1 cellular context compared by ENCODE assay signal in genomic region chr19:3409346-3410064, GRCh38.
TF ChIP-seq lines count a peak whose summit lies in the region.

No MANE protein-coding gene starts in this region.

TF ChIP-seq in HepG2, 621 proteins besides CTCF, POLR2A, EP300 and RAD21 (continued from another document and continues in another):
- TF ChIP-seq GMEB1 (CRISPR knock-in tag; IDR thresholded peaks at IDR 0.05; ENCODE audit: borderline replicate concordance) (0 out of 2 replicates have a peak, but pooled peaks have one; percentile 24), HIC2 (CRISPR knock-in tag; IDR thresholded peaks at IDR 0.05; ENCODE audit: low read depth) (peak; percentile 56), AHR (CRISPR knock-in tag; IDR thresholded peaks at IDR 0.05) (no peak), ARNT2 (CRISPR knock-in tag; IDR thresholded peaks at IDR 0.05; ENCODE audit: low read depth) (peak; percentile 32; the same call in 1 of the 2 replicates), TFAP4 (IDR thresholded peaks at IDR 0.05; ENCODE audit: borderline replicate concordance, low read depth) (peak; percentile 25; the same call in 1 of the 2 replicates), CCAR2 (optimal IDR thresholded peaks at IDR 0.05; ENCODE audit: low read depth, low read length) (no peak), RBM22 (optimal IDR thresholded peaks at IDR 0.05; ENCODE audit: low read length) (no peak), SKIL (CRISPR knock-in tag; IDR thresholded peaks at IDR 0.05; ENCODE audit: borderline replicate concordance) (peak; percentile 59; the same call in 1 of the 2 replicates), ZNF746 (CRISPR knock-in tag; IDR thresholded peaks at IDR 0.05) (peak; percentile 52; the same call in 1 of the 2 replicates), ZNF484 (CRISPR knock-in tag; IDR thresholded peaks at IDR 0.05; ENCODE audit: borderline replicate concordance, low read depth) (no peak), NFE2 (CRISPR knock-in tag; IDR thresholded peaks at IDR 0.05) (no peak), THAP8 (CRISPR knock-in tag; IDR thresholded peaks at IDR 0.05; ENCODE audit: borderline replicate concordance) (no peak), HNF1A (IDR thresholded peaks at IDR 0.05; ENCODE audit: low read depth) (no peak), HNF1A (CRISPR knock-in tag; IDR thresholded peaks at IDR 0.05; ENCODE audit: borderline replicate concordance) (no peak), ZBTB14 (CRISPR knock-in tag; IDR thresholded peaks at IDR 0.05) (no peak), BRF2 (CRISPR knock-in tag; IDR thresholded peaks at IDR 0.05) (no peak), EEA1 (CRISPR knock-in tag; IDR thresholded peaks at IDR 0.05; ENCODE audit: borderline replicate concordance) (no peak), ZNF275 (CRISPR knock-in tag; IDR thresholded peaks at IDR 0.05; ENCODE audit: borderline replicate concordance) (no peak), RNF2 (conservative IDR thresholded peaks at IDR 0.05; ENCODE audit: low read depth) (no peak), SCMH1 (CRISPR knock-in tag; IDR thresholded peaks at IDR 0.05; ENCODE audit: borderline replicate concordance) (no peak), SMAD1 (CRISPR knock-in tag; IDR thresholded peaks at IDR 0.05; ENCODE audit: borderline replicate concordance, low read depth) (peak; percentile 52; the same call in 1 of the 2 replicates), GABPB1 (CRISPR knock-in tag; IDR thresholded peaks at IDR 0.05) (peak; percentile 49; the same call in 1 of the 2 replicates), CREB1 (IDR thresholded peaks at IDR 0.05) (peak; percentile 52; the same call in 1 of the 2 replicates), CREB1 (CRISPR knock-in tag; IDR thresholded peaks at IDR 0.05) (no peak), ZNF10 (CRISPR knock-in tag; IDR thresholded peaks at IDR 0.05; ENCODE audit: borderline replicate concordance, low read depth) (no peak), ATF7 (IDR thresholded peaks at IDR 0.05) (0 out of 2 replicates have a peak, but pooled peaks have one; percentile 1), ATF7 (CRISPR knock-in tag; IDR thresholded peaks at IDR 0.05) (no peak), SALL2 (CRISPR knock-in tag; IDR thresholded peaks at IDR 0.05) (no peak), KMT2A (CRISPR knock-in tag; IDR thresholded peaks at IDR 0.05) (no peak), KAT2B (IDR thresholded peaks at IDR 0.05; ENCODE audit: borderline replicate concordance, low read depth, low read length) (no peak), ZNF180 (CRISPR knock-in tag; IDR thresholded peaks at IDR 0.05; ENCODE audit: borderline replicate concordance, low read depth) (no peak), NFATC3 (CRISPR knock-in tag; IDR thresholded peaks at IDR 0.05) (no peak), HBP1 (CRISPR knock-in tag; IDR thresholded peaks at IDR 0.05; ENCODE audit: low read depth) (0 out of 2 replicates have a peak, but pooled peaks have one; percentile 32), NCOA2 (CRISPR knock-in tag; IDR thresholded peaks at IDR 0.05) (0 out of 2 replicates have a peak, but pooled peaks have one; percentile 38), HNF1B (CRISPR knock-in tag; IDR thresholded peaks at IDR 0.05) (peak; percentile 66), KDM6A (CRISPR knock-in tag; IDR thresholded peaks at IDR 0.05; ENCODE audit: low read depth) (no peak), HOXA3 (CRISPR knock-in tag; IDR thresholded peaks at IDR 0.05) (peak; percentile 87), HNRNPH1 (optimal IDR thresholded peaks at IDR 0.05; ENCODE audit: low read depth, low read length) (no peak), ZNF710 (CRISPR knock-in tag; IDR thresholded peaks at IDR 0.05; ENCODE audit: borderline replicate concordance) (peak; percentile 40; the same call in 1 of the 2 replicates)
